Comparison of ENCODE assay signal across 22 cellular contexts in the genomic region with DNA sequence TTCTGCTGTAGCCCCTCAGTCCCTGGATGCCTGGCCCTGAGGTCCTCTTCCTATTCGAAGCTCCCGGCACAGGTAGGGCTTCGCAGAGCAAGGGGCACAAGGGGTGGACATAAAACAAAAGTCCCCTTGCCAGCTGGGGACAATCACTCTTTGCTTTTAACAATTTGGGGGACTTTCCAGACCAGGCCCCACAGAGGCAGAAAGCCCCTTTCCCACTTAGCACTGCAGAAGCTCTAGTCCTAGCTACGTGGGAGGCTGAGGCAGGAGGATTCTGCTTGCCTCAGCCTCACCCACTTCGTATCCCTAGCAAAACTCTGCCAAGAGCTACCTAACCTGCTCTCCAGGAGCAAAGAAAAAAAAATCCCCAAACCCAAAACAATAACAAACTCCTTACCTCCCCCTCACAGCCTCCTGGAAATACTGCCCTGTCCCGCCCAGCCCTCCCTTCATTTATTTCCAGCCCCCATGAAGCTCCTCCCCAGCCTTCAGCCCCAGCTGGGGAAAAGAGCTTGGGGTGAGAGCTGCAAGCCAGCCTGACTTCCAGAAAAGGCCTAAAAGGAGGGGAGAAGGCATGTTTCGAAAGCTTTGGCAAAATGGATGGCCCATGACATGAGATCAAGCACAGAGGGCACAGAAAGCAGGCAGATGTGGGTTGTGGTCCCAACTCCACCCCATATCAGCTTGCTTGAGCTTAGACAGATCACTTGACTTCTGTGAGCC. TPM values are rescaled to one million over a fixed set of nuclear protein-coding genes. Genes with fewer than 3 reads are reported as not detected.
DNase-seq lines count a peak whose midpoint lies in the region; ATAC-seq, FAIRE-seq and TF ChIP-seq lines count a peak whose summit lies in the region.
"Had no signal": no experiment of that assay in that cellular context is flagged by ENCODE, and none has a peak within 500 bp of the region (broad histone marks: within the 10 kb centered on the region; RNA-seq: fewer than 3 reads in every experiment).

A gene with protein sequence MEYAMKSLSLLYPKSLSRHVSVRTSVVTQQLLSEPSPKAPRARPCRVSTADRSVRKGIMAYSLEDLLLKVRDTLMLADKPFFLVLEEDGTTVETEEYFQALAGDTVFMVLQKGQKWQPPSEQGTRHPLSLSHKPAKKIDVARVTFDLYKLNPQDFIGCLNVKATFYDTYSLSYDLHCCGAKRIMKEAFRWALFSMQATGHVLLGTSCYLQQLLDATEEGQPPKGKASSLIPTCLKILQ (minus strand): TSS at position 424 of the 720 bp plus-strand sequence. CDS start 1,767 bp downstream, outside the sequence.

- H3K18ac ChIP-seq in IMR-90 (ENCODE audit: low read depth, low read length): no peak within 1 kb of the TSS
- no peak within 1 kb of the TSS for H3K18ac ChIP-seq in H1 (ENCODE audit: extremely low read depth, low read length)

- H3K23me2 ChIP-seq in H1 (ENCODE audit: low read depth, low read length): no peaks in the 10 kb centered on the region

- no peaks in the 10 kb centered on the region for H3K36me3 ChIP-seq in IMR-90 (ENCODE audit: control insufficient read depth, insufficient read depth, low read length)
- H3K36me3 ChIP-seq in H1 (ENCODE audit: control insufficient read depth in 2 of 4, insufficient read depth in 4 of 4, low read length in 3 of 4): no peaks in the 10 kb centered on the region
- H3K36me3 ChIP-seq: prostate gland had no signal

- CTCF ChIA-PET in Calu3 (lab: Charles Lee) (interaction anchor here (0.6 kb wide), 1 partner anchor 15 kb away, joined by 3 read pairs; no protein-coding TSS in a partner anchor), IMR-90 (lab: Yijun Ruan, JAX) (no interaction called here), H1 (lab: Charles Lee; ENCODE audit: partially characterized antibody) (interaction anchor here (0.9 to 1.7 kb wide), 3 partner anchors 11 to 52 kb away, joined by 3 to 5 read pairs (median 4); partner anchors contain the start of gene JAGN1)

- H3K56ac ChIP-seq in IMR-90 (ENCODE audit: extremely low read depth, insufficient read depth, low read length): no peak within 1 kb of the TSS
- no peak within 1 kb of the TSS for H3K56ac ChIP-seq in H1 (replicated peaks; ENCODE audit: insufficient read length, low read depth, low read length)

- ATAC-seq in IMR-90 (ENCODE audit: low read depth) (no peak), sciatic nerve (peak; percentile 52), GM18858 (IDR thresholded peaks at IDR 0.05; ENCODE audit: unreplicated experiment) (no peak)
- ATAC-seq: naive thymus-derived CD8-positive, alpha-beta T cell; Panc1; stimulated activated naive B cell treated with anti-CD40 and anti-IgM and Interleukin-4, amounts not matched to agents 10 μg/mL and 1 μg/mL and 100 μg/mL, for 72 hours had no signal

- H2AK9ac ChIP-seq in IMR-90 (replicated peaks; ENCODE audit: low read depth, low read length, poor library complexity): peak within 1 kb of the TSS; percentile 1

- H3K9me3 Mint-ChIP-seq in Calu3 (ENCODE audit: low read depth, unreplicated experiment): no peaks in the 10 kb centered on the region
- H3K9me3 Mint-ChIP-seq: activated CD4-positive, alpha-beta T cell treated with anti-CD3 and anti-CD28 coated beads, Interleukin-2, amount 10 ng/mL, durations not matched to agents 24 days and 14 days; CD8-positive, alpha-beta memory T cell; naive thymus-derived CD8-positive, alpha-beta T cell; stimulated activated naive B cell treated with anti-CD40 and anti-IgM and Interleukin-4, amounts not matched to agents 10 μg/mL and 1 μg/mL and 100 μg/mL, for 72 hours had no signal

- TF ChIP-seq EP300 in H1 (IDR thresholded peaks at IDR 0.05; ENCODE audit: borderline replicate concordance in 1 of 2, low read depth in 2 of 2, low read length in 2 of 2): no peak

- DNase-seq in Calu3 (no peak), IMR-90 (no peak), H1 (ENCODE audit: low read depth in 1 of 2, low spot score in 2 of 2) (no peak), sciatic nerve (ENCODE audit: low spot score) (no peak), superior temporal gyrus (ENCODE audit: extremely low spot score) (no peak), SKM-1 treated with dmso at 0.1 percent for 144 hours (lab: John Stamatoyannopoulos, UW; ENCODE audit: unreplicated experiment) (no peak)
- no peak for DNase-seq in activated CD4-positive, CD25-positive, alpha-beta regulatory T cell treated with anti-CD3 and anti-CD28 coated beads, Interleukin-2, amount 50 U/mL, for 72 hours
- DNase-seq: activated CD4-positive, alpha-beta T cell treated with anti-CD3 and anti-CD28 coated beads, Interleukin-2, amount 10 ng/mL, durations not matched to agents 24 days and 14 days; activated naive CD4-positive, alpha-beta T cell treated with Interleukin-2 at 50 U/mL for 16 hours; CD8-positive, alpha-beta memory T cell; KBM-7; naive thymus-derived CD8-positive, alpha-beta T cell; NCI-H1092; NCI-H526; stimulated activated CD4-positive, alpha-beta T cell treated with anti-CD3 and anti-CD28 coated beads, Interleukin-12 subunit alpha, Interleukin-12 subunit beta, amount 100 ng/mL, for 4 hours; stimulated activated naive B cell treated with anti-CD40 and anti-IgM and Interleukin-4, amounts not matched to agents 10 μg/mL and 1 μg/mL and 100 μg/mL, for 72 hours had no signal

- TF ChIP-seq CTCF in Calu3 (IDR thresholded peaks at IDR 0.05; ENCODE audit: unreplicated experiment) (no peak), IMR-90 (conservative IDR thresholded peaks at IDR 0.05; ENCODE audit: low read depth, low read length) (no peak), H1 (IDR thresholded peaks at IDR 0.05; ENCODE audit: control extremely low read depth in 1 of 3, insufficient read depth in 1 of 3, low read depth in 1 of 3, low read length in 3 of 3) (no peak)

- H2AFZ ChIP-seq in IMR-90 (replicated peaks; ENCODE audit: low read length, poor library complexity) (peak within 1 kb of the TSS; percentile 74), H1 (ENCODE audit: low read length) (no peak within 1 kb of the TSS)

- H2BK12ac ChIP-seq in H1 (ENCODE audit: low read depth, low read length): no peak within 1 kb of the TSS

- H3K27ac ChIP-seq in IMR-90 (ENCODE audit: insufficient read depth, low read length) (no peak within 1 kb of the TSS), H1 (ENCODE audit: low read depth, low read length) (no peak within 1 kb of the TSS)
- H3K27ac ChIP-seq: coronary artery, epithelial cell of prostate, prostate gland had no signal

- H2BK20ac ChIP-seq in IMR-90 (ENCODE audit: low read depth, low read length): no peak within 1 kb of the TSS
- H2BK20ac ChIP-seq in H1 (ENCODE audit: low read length): no peak within 1 kb of the TSS

- H3K4me2 ChIP-seq in IMR-90 (ENCODE audit: low read depth, low read length) (no peak within 1 kb of the TSS), H1 (ENCODE audit: insufficient read depth in 1 of 2, low read depth in 2 of 2, low read length in 2 of 2) (no peak within 1 kb of the TSS)

- H3K9me1 ChIP-seq in IMR-90 (ENCODE audit: insufficient read depth, low read length): no peaks in the 10 kb centered on the region

- no peak for TF ChIP-seq POLR2A in IMR-90 (IDR thresholded peaks at IDR 0.05; ENCODE audit: low read depth, low read length)
- no peak for TF ChIP-seq POLR2A in H1 (IDR thresholded peaks at IDR 0.05; ENCODE audit: control extremely low read depth in 1 of 2, low read depth in 2 of 2, low read length in 2 of 2)

- peaks cover 37% of the 10 kb centered on the region for H3K4me1 Mint-ChIP-seq in Calu3 (ENCODE audit: low read depth, unreplicated experiment)
- H3K4me1 Mint-ChIP-seq: activated CD4-positive, alpha-beta T cell treated with anti-CD3 and anti-CD28 coated beads, Interleukin-2, amount 10 ng/mL, durations not matched to agents 24 days and 14 days; CD8-positive, alpha-beta memory T cell; naive thymus-derived CD8-positive, alpha-beta T cell; stimulated activated naive B cell treated with anti-CD40 and anti-IgM and Interleukin-4, amounts not matched to agents 10 μg/mL and 1 μg/mL and 100 μg/mL, for 72 hours had no signal

- H3K27me3 ChIP-seq in IMR-90 (ENCODE audit: control insufficient read depth, insufficient read depth, low read length): peaks cover 4% of the 10 kb centered on the region; the same call in 1 of the 2 replicates
- no peaks in the 10 kb centered on the region for H3K27me3 ChIP-seq in H1 (replicated peaks in 1 of 4; ENCODE audit: control insufficient read depth in 3 of 4, extremely low read depth in 1 of 4, insufficient read depth in 3 of 4, low read length in 3 of 4)

- FAIRE-seq in H1 (lab: Jason Lieb, UNC): no peak

- POLR2A ChIA-PET in IMR-90 (lab: Charles Lee; ENCODE audit: unreplicated experiment) (interaction anchor here (0.8 kb wide), 1 partner anchor 10 kb away, joined by 3 read pairs; the partner anchor contains the start of gene JAGN1), H1 (lab: Charles Lee; ENCODE audit: partially characterized antibody) (interaction anchor here (1.0 to 1.5 kb wide), 3 partner anchors 14 to 37 kb away, joined by 3 to 5 read pairs (median 3); no protein-coding TSS in a partner anchor)

- H3K9ac ChIP-seq in IMR-90 (ENCODE audit: low read depth, low read length): no peak within 1 kb of the TSS
- H3K9ac ChIP-seq in H1 (replicated peaks in 1 of 4; ENCODE audit: extremely low read depth in 1 of 4, low read depth in 3 of 4, low read length in 3 of 4): no peak within 1 kb of the TSS

- H3K23ac ChIP-seq in IMR-90 (ENCODE audit: low read depth, low read length) (no peak within 1 kb of the TSS), H1 (ENCODE audit: insufficient read length) (no peak within 1 kb of the TSS)

- H3K27me3 Mint-ChIP-seq in Calu3 (ENCODE audit: unreplicated experiment): no peaks in the 10 kb centered on the region

- peaks cover 7% of the 10 kb centered on the region for H3K4me1 ChIP-seq in IMR-90 (ENCODE audit: control insufficient read depth, insufficient read depth, low read length)
- no peaks in the 10 kb centered on the region; a peak in 1 of 7 replicates for H3K4me1 ChIP-seq in H1 (replicated peaks in 1 of 4; ENCODE audit: control insufficient read depth in 3 of 4, insufficient read depth in 4 of 4, low read length in 3 of 4)
- H3K4me1 ChIP-seq: prostate gland had no signal

- H3K14ac ChIP-seq in IMR-90 (replicated peaks; ENCODE audit: low read depth, low read length) (no peak within 1 kb of the TSS), H1 (ENCODE audit: insufficient read length) (no peak within 1 kb of the TSS)

- H2BK5ac ChIP-seq in IMR-90 (ENCODE audit: low read depth, low read length, poor library complexity, severe bottlenecking) (no peak within 1 kb of the TSS), H1 (ENCODE audit: low read depth, low read length) (no peak within 1 kb of the TSS)

- TF ChIP-seq RAD21 in IMR-90 (IDR thresholded peaks at IDR 0.05; ENCODE audit: low read length) (no peak), H1 (IDR thresholded peaks at IDR 0.05 in 1 of 2, conservative IDR thresholded peaks at IDR 0.05 in 1 of 2; ENCODE audit: low read depth in 2 of 2, low read length in 2 of 2) (no peak)

- H4K91ac ChIP-seq in IMR-90 (ENCODE audit: insufficient read depth, low read depth, low read length) (no peak within 1 kb of the TSS), H1 (replicated peaks; ENCODE audit: insufficient read length, low read length) (peak within 1 kb of the TSS; percentile 65)

- H2BK15ac ChIP-seq in IMR-90 (ENCODE audit: low read depth, low read length): no peak within 1 kb of the TSS
- no peak within 1 kb of the TSS for H2BK15ac ChIP-seq in H1 (ENCODE audit: low read length)

- H3K4me3 Mint-ChIP-seq in Calu3 (ENCODE audit: low read depth, unreplicated experiment): no peak within 1 kb of the TSS
- H3K4me3 Mint-ChIP-seq: activated CD4-positive, alpha-beta T cell treated with anti-CD3 and anti-CD28 coated beads, Interleukin-2, amount 10 ng/mL, durations not matched to agents 24 days and 14 days; CD8-positive, alpha-beta memory T cell; naive thymus-derived CD8-positive, alpha-beta T cell; stimulated activated naive B cell treated with anti-CD40 and anti-IgM and Interleukin-4, amounts not matched to agents 10 μg/mL and 1 μg/mL and 100 μg/mL, for 72 hours had no signal

- no peaks in the 10 kb centered on the region for H3K9me3 ChIP-seq in IMR-90 (ENCODE audit: control insufficient read depth, insufficient read depth, low read length)
- no peaks in the 10 kb centered on the region for H3K9me3 ChIP-seq in H1 (ENCODE audit: insufficient read depth in 2 of 2, low read depth in 1 of 2, low read length in 1 of 2)
- H3K9me3 ChIP-seq: prostate gland had no signal

- no peak within 1 kb of the TSS for H3K4me3 ChIP-seq in IMR-90 (ENCODE audit: insufficient read depth, low read depth, low read length)
- no peak within 1 kb of the TSS for H3K4me3 ChIP-seq in H1 (ENCODE audit: extremely low read depth in 1 of 4, insufficient read depth in 2 of 4, low read depth in 3 of 4, low read length in 4 of 4)
- H3K4me3 ChIP-seq: coronary artery, prostate gland had no signal

- no peak within 1 kb of the TSS for H2BK120ac ChIP-seq in IMR-90 (ENCODE audit: low read depth, low read length)
- no peak within 1 kb of the TSS for H2BK120ac ChIP-seq in H1 (replicated peaks; ENCODE audit: low read depth, low read length)

- 49% methylated on average over 3 of the region's 7 CpGs; no CpG with 5 or more reads in 1 of the 2 experiments for WGBS in IMR-90 (ENCODE audit: extremely low coverage in 2 of 2, insufficient read length in 1 of 2), 2 experiments
- 93% methylated on average over 5 of the region's 7 CpGs; no CpG with 5 or more reads in 1 of the 2 experiments for WGBS in H1 (ENCODE audit: extremely low coverage in 1 of 2, insufficient coverage in 1 of 2, insufficient read length in 1 of 2, insufficient replicate concordance in 2 of 2, low coverage in 1 of 2, low lambda C conversion rate in 2 of 2, missing lambda C conversion rate in 1 of 2), 2 experiments

- intact Hi-C loops in Calu3 (cut with micrococcal nuclease; ENCODE audit: unreplicated experiment): no loop called here
- intact Hi-C loops in IMR-90 (cut with micrococcal nuclease): no loop called here
- intact Hi-C loops in sciatic nerve (cut with DNase I): no loop called here

- H4K5ac ChIP-seq in IMR-90 (ENCODE audit: low read depth, low read length) (no peak within 1 kb of the TSS), H1 (ENCODE audit: insufficient read length, low read depth, low read length) (no peak within 1 kb of the TSS)

- no peak within 1 kb of the TSS for H2AK5ac ChIP-seq in IMR-90 (ENCODE audit: low read depth, low read length)
- H2AK5ac ChIP-seq in H1 (ENCODE audit: low read depth, low read length): no peak within 1 kb of the TSS

- H3K27ac Mint-ChIP-seq in Calu3 (ENCODE audit: unreplicated experiment): peak within 1 kb of the TSS; percentile 58
- H3K27ac Mint-ChIP-seq: activated CD4-positive, alpha-beta T cell treated with anti-CD3 and anti-CD28 coated beads, Interleukin-2, amount 10 ng/mL, durations not matched to agents 24 days and 14 days; stimulated activated naive B cell treated with anti-CD40 and anti-IgM and Interleukin-4, amounts not matched to agents 10 μg/mL and 1 μg/mL and 100 μg/mL, for 72 hours had no signal

- dilution Hi-C loops in IMR-90 (cut with HindIII; ENCODE audit: low sequenced_read_pairs, unreplicated experiment): no loop called here

- no peak within 1 kb of the TSS for H4K8ac ChIP-seq in IMR-90 (ENCODE audit: low read depth in 2 of 2, low read length in 2 of 2)
- H4K8ac ChIP-seq in H1 (ENCODE audit: extremely low read depth, insufficient read depth, low read length): no peak within 1 kb of the TSS

- H4K20me1 ChIP-seq in IMR-90 (ENCODE audit: insufficient read depth, low read length): no peaks in the 10 kb centered on the region
- no peaks in the 10 kb centered on the region for H4K20me1 ChIP-seq in H1 (replicated peaks in 1 of 2; ENCODE audit: control insufficient read depth in 1 of 2, insufficient read depth in 2 of 2, low read length in 2 of 2)

- in situ Hi-C loops in IMR-90 (cut with MboI; ENCODE audit: low sequenced_read_pairs): no loop called here

- H3K79me2 ChIP-seq in H1 (ENCODE audit: control insufficient read depth in 1 of 2, insufficient read depth in 2 of 2, low read length in 2 of 2): no peaks in the 10 kb centered on the region

- H3K4ac ChIP-seq in IMR-90 (ENCODE audit: low read depth, low read length) (no peak within 1 kb of the TSS; the same call in 1 of the 2 replicates), H1 (replicated peaks; ENCODE audit: insufficient read length, low read depth, low read length) (no peak within 1 kb of the TSS)

- BruUV-seq in Calu3 (replicated peaks; lab: Mats Ljungman, UMichigan): no TSS peak
- BruUV-seq in IMR-90 (replicated peaks; lab: Mats Ljungman, UMichigan): no TSS peak

- H3K36me3 Mint-ChIP-seq in Calu3 (ENCODE audit: insufficient read depth, unreplicated experiment): peaks cover 5% of the 10 kb centered on the region
- H3K36me3 Mint-ChIP-seq: CD8-positive, alpha-beta memory T cell; naive thymus-derived CD8-positive, alpha-beta T cell; stimulated activated naive B cell treated with anti-CD40 and anti-IgM and Interleukin-4, amounts not matched to agents 10 μg/mL and 1 μg/mL and 100 μg/mL, for 72 hours had no signal

- H3K79me1 ChIP-seq in IMR-90 (ENCODE audit: low read depth in 1 of 2, low read length in 2 of 2) (no peaks in the 10 kb centered on the region), H1 (ENCODE audit: low read depth, low read length) (no peaks in the 10 kb centered on the region)

RNA-seq across cellular contexts. Expression of the gene that starts here (rescaled TPM):
- total RNA-seq in Calu3 (2022) (0.71 and 1.3 TPM in 2 replicates), IMR-90 (2012; rRNA removed) (not detected in 2 replicates), sciatic nerve (13.6 TPM)
- polyA plus RNA-seq in IMR-90 (2012; rRNA removed) (0.09 TPM in 1 of 2 replicates, not detected in the other), H1 (2011; rRNA removed) (not detected in 2 replicates)
- 0.07 and 0.11 TPM in 2 replicates for polyA plus RNA-seq in IMR-90 (2012; cell fraction: cytosol; rRNA removed)
- polyA plus RNA-seq in IMR-90 (2012; cell fraction: nucleus; rRNA removed; ENCODE audit: low replicate concordance): not detected in 2 replicates
- total RNA-seq in H1 (2021; fragmentation: NEBNext Ultra II Directional; extraction: Animal tissue kit (Norgen Biotek cat#: 25700)): not detected in 2 replicates
- not detected for polyA plus RNA-seq in H1 (2011; cell fraction: cytosol; rRNA removed)
- polyA plus RNA-seq in H1 (2011; cell fraction: nucleus; rRNA removed): not detected
- not detected in 4 replicates for polyA plus RNA-seq in H1 (2012, experiment 1 of 2)
- polyA plus RNA-seq in H1 (2012, experiment 2 of 2): not detected
- polyA plus RNA-seq in H1 (2013, experiment 1 of 2): not detected
- not detected for polyA plus RNA-seq in H1 (2013, experiment 2 of 2)
- polyA minus RNA-seq in H1 (2011; rRNA and poly(A)+ RNA removed): not detected in 2 replicates
- polyA minus RNA-seq in H1 (2011; cell fraction: cytosol; rRNA and poly(A)+ RNA removed): not detected
- not detected for polyA minus RNA-seq in H1 (2011; cell fraction: nucleus; rRNA and poly(A)+ RNA removed)
- total RNA-seq: activated CD4-positive, alpha-beta T cell treated with anti-CD3 and anti-CD28 coated beads, Interleukin-2, amount 10 ng/mL, durations not matched to agents 24 days and 14 days; CD8-positive, alpha-beta memory T cell; Daoy had no signal
- polyA plus RNA-seq: CD8-positive, alpha-beta memory T cell had no signal
